12 cellular contexts compared by ENCODE assay signal in the genomic region with DNA sequence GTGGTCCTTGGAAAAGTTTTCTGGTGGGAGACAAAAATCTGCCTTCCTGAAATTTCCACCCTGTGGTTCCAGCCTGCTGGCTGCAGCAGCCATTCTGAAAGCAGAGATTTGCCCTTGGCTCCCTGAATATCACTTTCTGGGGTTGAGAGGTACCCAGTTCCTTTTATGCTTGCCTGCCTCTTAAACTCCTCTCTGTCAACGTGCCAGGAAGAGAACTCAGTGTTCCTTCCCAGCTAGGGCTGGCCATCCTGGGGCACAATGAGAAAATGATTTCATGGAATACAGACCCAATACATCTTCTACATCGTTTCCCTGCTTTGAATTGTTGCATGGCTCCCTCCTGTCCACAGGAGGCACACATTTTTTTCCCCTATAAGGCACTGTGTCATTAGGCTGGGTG. TPM values are rescaled to one million over a fixed set of nuclear protein-coding genes. Genes with fewer than 3 reads are reported as not detected.
DNase-seq lines count a peak whose midpoint lies in the region; ATAC-seq and TF ChIP-seq lines count a peak whose summit lies in the region.
"Had no signal": no experiment of that assay in that cellular context is flagged by ENCODE, and none has a peak within 500 bp of the region (broad histone marks: within the 10 kb centered on the region; RNA-seq: fewer than 3 reads in every experiment).

No MANE protein-coding gene starts in this region.

- CTCF ChIA-PET in activated CD8-positive, alpha-beta T cell treated with anti-CD3 and anti-CD28 coated beads for 36 hours (lab: Charles Lee), result interaction anchor here (0.9 to 2.7 kb wide), 13 partner anchors 10 to 169 kb away, joined by 3 to 16 read pairs (median 9); partner anchors contain the start of genes NDRG3, RAB5IF and SLA2

- POLR2A ChIA-PET in activated CD8-positive, alpha-beta T cell treated with anti-CD3 and anti-CD28 coated beads for 36 hours (lab: Charles Lee), result interaction anchor here (0.9 kb wide), 1 partner anchor 9 kb away, joined by 3 read pairs; no protein-coding TSS in a partner anchor

- no peak for TF ChIP-seq CTCF in activated CD8-positive, alpha-beta T cell treated with anti-CD3 and anti-CD28 coated beads for 36 hours (IDR thresholded peaks at IDR 0.05)
- TF ChIP-seq CTCF in thoracic aorta (IDR thresholded peaks at IDR 0.05), result no peak

- H3K4me3 ChIP-seq in thoracic aorta, result no peak overlapping the region

- no peak overlapping the region for H3K27ac Mint-ChIP-seq in activated T-cell treated with anti-CD3 and anti-CD28 coated beads, Interleukin-2, amount 50 U/mL, for 72 hours
- no peak overlapping the region for H3K27ac Mint-ChIP-seq in activated CD8-positive, alpha-beta T cell treated with anti-CD3 and anti-CD28 coated beads for 36 hours

- ATAC-seq in activated T-cell treated with anti-CD3 and anti-CD28 coated beads, Interleukin-2, amount 50 U/mL, for 72 hours (replicated peaks in 1 of 2), result no peak
- no peak for ATAC-seq in activated CD8-positive, alpha-beta T cell treated with anti-CD3 and anti-CD28 coated beads for 36 hours
- no peak for ATAC-seq in thoracic aorta (ENCODE audit: insufficient number of reproducible peaks, low FRiP score, low read depth)

- intact Hi-C loops in activated CD8-positive, alpha-beta T cell treated with anti-CD3 and anti-CD28 coated beads for 36 hours (cut with micrococcal nuclease), result no loop called here

- H3K9me3 Mint-ChIP-seq in activated T-cell treated with anti-CD3 and anti-CD28 coated beads, Interleukin-2, amount 50 U/mL, for 72 hours, result no peaks in the 10 kb centered on the region
- no peaks in the 10 kb centered on the region for H3K9me3 Mint-ChIP-seq in activated CD8-positive, alpha-beta T cell treated with anti-CD3 and anti-CD28 coated beads for 36 hours

- peak overlapping the region; percentile 87 to 90 for H3K4me3 Mint-ChIP-seq in activated T-cell treated with anti-CD3 and anti-CD28 coated beads, Interleukin-2, amount 50 U/mL, for 72 hours
- H3K4me3 Mint-ChIP-seq in activated CD8-positive, alpha-beta T cell treated with anti-CD3 and anti-CD28 coated beads for 36 hours, result peak overlapping the region; percentile 23

- H3K36me3 Mint-ChIP-seq in activated T-cell treated with anti-CD3 and anti-CD28 coated beads, Interleukin-2, amount 50 U/mL, for 72 hours (ENCODE audit: insufficient read depth in 2 of 2), result peaks cover 0 to 3% of the 10 kb centered on the region in 2 donors
- H3K36me3 Mint-ChIP-seq in activated CD8-positive, alpha-beta T cell treated with anti-CD3 and anti-CD28 coated beads for 36 hours (ENCODE audit: low read depth), result peaks cover 4% of the 10 kb centered on the region

- H3K9me3 ChIP-seq in thoracic aorta, result no peaks in the 10 kb centered on the region

- H3K27me3 ChIP-seq in thoracic aorta (replicated peaks; ENCODE audit: insufficient read depth), result no peaks in the 10 kb centered on the region

- H3K36me3 ChIP-seq in thoracic aorta, result no peaks in the 10 kb centered on the region

- no peaks in the 10 kb centered on the region for H3K27me3 Mint-ChIP-seq in activated T-cell treated with anti-CD3 and anti-CD28 coated beads, Interleukin-2, amount 50 U/mL, for 72 hours (ENCODE audit: low read depth)
- H3K27me3 Mint-ChIP-seq in activated CD8-positive, alpha-beta T cell treated with anti-CD3 and anti-CD28 coated beads for 36 hours, result no peaks in the 10 kb centered on the region

- DNase-seq in activated T-cell treated with anti-CD3 and anti-CD28 coated beads, Interleukin-2, amount 50 U/mL, for 72 hours, result no peak
- no peak for DNase-seq in activated T-cell treated with anti-CD3 and anti-CD28 coated beads, Interleukin-2, amount 50 U/mL, for 48 hours
- DNase-seq in activated CD8-positive, alpha-beta T cell treated with anti-CD3 and anti-CD28 coated beads for 36 hours, result no peak
- peak; percentile 46 for DNase-seq in medulla oblongata (ENCODE audit: extremely low spot score)
- DNase-seq in thoracic aorta (ENCODE audit: low spot score), result no peak
- no peak for DNase-seq in stimulated activated CD4-positive, alpha-beta T cell treated with anti-CD3 and anti-CD28 coated beads, Interleukin-15, amount 100 ng/mL, for 24 hours
- DNase-seq in stimulated activated CD4-positive, alpha-beta T cell treated with anti-CD3 and anti-CD28 coated beads, Interleukin-1b, Interleukin-23, amount 100 ng/mL, for 48 hours, result no peak
- DNase-seq in activated CD8-positive, alpha-beta memory T cell treated with anti-CD3 and anti-CD28 coated beads, Interleukin-2, amount 50 U/mL, for 48 hours, result no peak
- DNase-seq: activated naive CD4-positive, alpha-beta T cell treated with Interleukin-2 at 50 U/mL for 16 hours; NCI-H748 treated with DMSO at 0.1 percent for 48 hours had no signal

- H3K27ac ChIP-seq in thoracic aorta, result peak overlapping the region; percentile 96 to 97
- H3K27ac ChIP-seq: epithelial cell of prostate, KMS-11 had no signal

- H3K4me1 ChIP-seq in thoracic aorta (ENCODE audit: control insufficient read depth in 1 of 2, low read depth in 2 of 2), result peaks cover 3 to 23% of the 10 kb centered on the region in 2 donors

- H3K4me1 Mint-ChIP-seq in activated T-cell treated with anti-CD3 and anti-CD28 coated beads, Interleukin-2, amount 50 U/mL, for 72 hours (ENCODE audit: low read depth), result peaks cover 27% of the 10 kb centered on the region
- H3K4me1 Mint-ChIP-seq in activated CD8-positive, alpha-beta T cell treated with anti-CD3 and anti-CD28 coated beads for 36 hours (ENCODE audit: low read depth), result peaks cover 8% of the 10 kb centered on the region

RNA-seq across cellular contexts. Expression of gene DSN1, which starts 1.6 kb away (rescaled TPM):
- total RNA-seq in activated T-cell treated with anti-CD3 and anti-CD28 coated beads, Interleukin-2, amount 50 U/mL, for 72 hours, result 10 to 100 TPM; 30.2 to 35.9 TPM
- 10 to 100 TPM; 21.6 to 23.9 TPM for total RNA-seq in activated CD8-positive, alpha-beta T cell treated with anti-CD3 and anti-CD28 coated beads for 36 hours
- total RNA-seq in thoracic aorta, result 1 to 10 TPM; 5.6 to 6.1 TPM

RNA-seq across cellular contexts. Expression of gene NDRG3, which starts 29.3 kb away (rescaled TPM):
- total RNA-seq in activated T-cell treated with anti-CD3 and anti-CD28 coated beads, Interleukin-2, amount 50 U/mL, for 72 hours, result 10 to 100 TPM; 22.6 to 25.4 TPM
- total RNA-seq in activated CD8-positive, alpha-beta T cell treated with anti-CD3 and anti-CD28 coated beads for 36 hours, result 10 to 100 TPM; 19.2 to 19.3 TPM
- 10 to 100 TPM; 50.9 to 57.7 TPM for total RNA-seq in thoracic aorta
